In genomic region chr17:78416311-78416711, GRCh38 we compare ENCODE assay signal across 8 cellular contexts. TPM values are rescaled to one million over a fixed set of nuclear protein-coding genes. Genes with fewer than 3 reads are reported as not detected.
DNase-seq lines count a peak whose midpoint lies in the region; ATAC-seq and TF ChIP-seq lines count a peak whose summit lies in the region.

No MANE protein-coding gene starts in this region.

- ATAC-seq in left lung = peak; percentile 9

- no peak for DNase-seq in T-helper 2 cell treated with Interferon-gamma antibody and Interleukin-4, amounts not matched to agents 5 μg/mL and 100 μg/mL, for 36 hours (ENCODE audit: low spot score)
- DNase-seq in T-helper 2 cell = no peak
- peak in 1 of 2 donors; percentile 68 for DNase-seq in left lung
- no peak for DNase-seq in A673 (ENCODE audit: low spot score)
- no peak for DNase-seq in SKM-1 treated with dmso at 0.1 percent for 144 hours (lab: John Stamatoyannopoulos, UW; ENCODE audit: unreplicated experiment)
- DNase-seq in AG08396 (ENCODE audit: low spot score) = no peak

- H3K27me3 ChIP-seq in left lung (no peaks in the 10 kb centered on the region), stomach smooth muscle (ENCODE audit: control insufficient read depth in 1 of 2, insufficient read depth in 2 of 2, low read length in 2 of 2) (no peaks in the 10 kb centered on the region), A673 (replicated peaks; ENCODE audit: insufficient read depth, low read depth, low read length, poor library complexity) (no peaks in the 10 kb centered on the region)

- POLR2A ChIA-PET in A673 (lab: Charles Lee; ENCODE audit: low non-redundant PET) = no interaction called here

- TF ChIP-seq CTCF in left lung (IDR thresholded peaks at IDR 0.05) = no peak
- TF ChIP-seq CTCF in A673 (conservative IDR thresholded peaks at IDR 0.05; ENCODE audit: low read depth, low read length) = no peak

- peak overlapping the region in 1 of 2 donors; percentile 35 for H3K4me3 ChIP-seq in left lung
- H3K4me3 ChIP-seq in stomach smooth muscle (ENCODE audit: low read length in 2 of 2) = no peak overlapping the region
- H3K4me3 ChIP-seq in A673 (ENCODE audit: low read depth, low read length, poor library complexity, severe bottlenecking) = no peak overlapping the region

- H3K4me3 Mint-ChIP-seq in T-helper 2 cell treated with Interferon-gamma antibody and Interleukin-4, amounts not matched to agents 5 μg/mL and 100 μg/mL, for 36 hours = peak overlapping the region; percentile 38

- peak overlapping the region; percentile 57 for H3K27ac Mint-ChIP-seq in T-helper 2 cell treated with Interferon-gamma antibody and Interleukin-4, amounts not matched to agents 5 μg/mL and 100 μg/mL, for 36 hours

- H3K9me3 ChIP-seq in left lung (no peaks in the 10 kb centered on the region), stomach smooth muscle (ENCODE audit: control insufficient read depth in 2 of 2, low read length in 2 of 2) (no peaks in the 10 kb centered on the region), A673 (ENCODE audit: low read depth, low read length, poor library complexity, severe bottlenecking) (no peaks in the 10 kb centered on the region)

- peaks cover 45% of the 10 kb centered on the region for H3K36me3 Mint-ChIP-seq in T-helper 2 cell treated with Interferon-gamma antibody and Interleukin-4, amounts not matched to agents 5 μg/mL and 100 μg/mL, for 36 hours (ENCODE audit: low read depth)

- H3K27ac ChIP-seq in angular gyrus (ENCODE audit: low read depth, low read length) (peak overlapping the region; percentile 74), left lung (peak overlapping the region; percentile 90 to 93), stomach smooth muscle (ENCODE audit: low read length) (peak overlapping the region; percentile 74), A673 (ENCODE audit: low read depth, low read length, poor library complexity, severe bottlenecking) (no peak overlapping the region)

- CTCF ChIA-PET in A673 (lab: Charles Lee) = no interaction called here

- no peaks in the 10 kb centered on the region for H3K27me3 Mint-ChIP-seq in T-helper 2 cell treated with Interferon-gamma antibody and Interleukin-4, amounts not matched to agents 5 μg/mL and 100 μg/mL, for 36 hours (ENCODE audit: low read depth)

- peak overlapping the region in 1 of 2 donors; percentile 42 for H3K9ac ChIP-seq in stomach smooth muscle (ENCODE audit: low read length in 2 of 2)

- peaks cover 50% of the 10 kb centered on the region for H3K4me1 Mint-ChIP-seq in T-helper 2 cell treated with Interferon-gamma antibody and Interleukin-4, amounts not matched to agents 5 μg/mL and 100 μg/mL, for 36 hours (ENCODE audit: low read depth)

- H3K9me3 Mint-ChIP-seq in T-helper 2 cell treated with Interferon-gamma antibody and Interleukin-4, amounts not matched to agents 5 μg/mL and 100 μg/mL, for 36 hours = no peaks in the 10 kb centered on the region

- peaks cover 67 to 100% of the 10 kb centered on the region in 2 donors for H3K4me1 ChIP-seq in left lung
- peaks cover 31% of the 10 kb centered on the region for H3K4me1 ChIP-seq in stomach smooth muscle (ENCODE audit: control insufficient read depth, insufficient read depth, low read length)
- no peaks in the 10 kb centered on the region for H3K4me1 ChIP-seq in A673 (ENCODE audit: insufficient read depth, low read length, poor library complexity, severe bottlenecking)

- intact Hi-C loops in left lung (cut with DNase I) = no loop called here
- intact Hi-C loops in A673 (cut with micrococcal nuclease; ENCODE audit: unreplicated experiment) = no loop called here

- no TSS peak for BruUV-seq in A673 (replicated peaks; lab: Mats Ljungman, UMichigan)

- H3K36me3 ChIP-seq in left lung (peaks cover 0 to 49% of the 10 kb centered on the region in 2 donors), stomach smooth muscle (ENCODE audit: control insufficient read depth in 2 of 2, insufficient read depth in 2 of 2, low read length in 2 of 2) (peaks cover 11 to 16% of the 10 kb centered on the region in 2 donors), A673 (ENCODE audit: insufficient read depth, low read length, poor library complexity, severe bottlenecking) (peaks cover 27% of the 10 kb centered on the region)

RNA-seq across cellular contexts. Expression of gene PGS1, which starts 37.9 kb away (rescaled TPM):
- total RNA-seq in left lung (10 to 100 TPM; 63.4 to 83.6 TPM), A673 (2021) (42.5 and 44.2 TPM in 2 replicates)

RNA-seq across cellular contexts. Expression of gene SOCS3, which starts 56.4 kb away (rescaled TPM):
- total RNA-seq in left lung = 100 to 1,000 TPM in 1 of 2 donors, 10 to 100 TPM in 1; 60.7 to 110 TPM
- total RNA-seq in A673 (2021) = 7.2 and 9.5 TPM in 2 replicates
